Comparison of ENCODE assay signal across 20 cellular contexts in genomic region chr4:53314257-53314656, GRCh38. TPM values are rescaled to one million over a fixed set of nuclear protein-coding genes. Genes with fewer than 3 reads are reported as not detected.
DNase-seq lines count a peak whose midpoint lies in the region; ATAC-seq and TF ChIP-seq lines count a peak whose summit lies in the region.
"Had no signal": no experiment of that assay in that cellular context is flagged by ENCODE, and none has a peak within 500 bp of the region (broad histone marks: within the 10 kb centered on the region; RNA-seq: fewer than 3 reads in every experiment).

No MANE protein-coding gene starts in this region.

- TF ChIP-seq CTCF in PC-9 (conservative IDR thresholded peaks at IDR 0.05), result no peak

- no peak overlapping the region for H3K4me2 ChIP-seq in PC-9
- H3K4me2 ChIP-seq: A549, BLaER1 had no signal

- no peak overlapping the region for H3K4me3 ChIP-seq in PC-9
- H3K4me3 ChIP-seq: A549, BLaER1, GM12878, GM23248, HAP-1, K562 had no signal

- no peak for ATAC-seq in GM18861 (IDR thresholded peaks at IDR 0.05; ENCODE audit: unreplicated experiment)
- ATAC-seq: GM12878 had no signal

- no TSS peak for BruUV-seq in PC-9 (replicated peaks; lab: Mats Ljungman, UMichigan)

- no peaks in the 10 kb centered on the region for H4K20me1 ChIP-seq in PC-9 (ENCODE audit: insufficient read depth)

- DNase-seq in Ammon's horn (ENCODE audit: low spot score) (peak; percentile 25), SK-MEL-5 (ENCODE audit: low read depth, low spot score) (peak; percentile 87), midbrain (lab: John Stamatoyannopoulos, UW) (peak; percentile 2), superior temporal gyrus (ENCODE audit: extremely low spot score) (peak; percentile 22), PC-9 (no peak), NCI-H2029 (lab: John Stamatoyannopoulos, UW) (no peak)
- DNase-seq: AML-193; Calu3; CD4-positive, alpha-beta memory T cell; DMS 273 treated with DMSO at 0.1 percent for 48 hours; DND-41; EL; GM23248 had no signal

- no peaks in the 10 kb centered on the region for H3K27me3 ChIP-seq in PC-9 (ENCODE audit: insufficient read depth, low read depth)
- H3K27me3 ChIP-seq: BLaER1 had no signal

- intact Hi-C loops in PC-9 (cut with micrococcal nuclease; ENCODE audit: unreplicated experiment), result no loop called here

- in situ Hi-C loops in SK-MEL-5 (cut with HindIII; ENCODE audit: low pct_unique_long_range_greater_than_20kb, low sequenced_read_pairs), result no loop called here

- H3K79me2 ChIP-seq in PC-9 (ENCODE audit: low read depth), result no peaks in the 10 kb centered on the region

- H3K9me3 ChIP-seq in PC-9 (ENCODE audit: insufficient read depth, low read depth), result no peaks in the 10 kb centered on the region
- H3K9me3 ChIP-seq: A549, BLaER1, HAP-1 had no signal

- no peaks in the 10 kb centered on the region for H3K36me3 ChIP-seq in PC-9 (ENCODE audit: low read depth)
- H3K36me3 ChIP-seq: HAP-1 had no signal

- no peaks in the 10 kb centered on the region for H3F3A ChIP-seq in PC-9 (ENCODE audit: insufficient read depth, low read depth)

- CTCF ChIA-PET in PC-9 (lab: Charles Lee), result no interaction called here

- no peaks in the 10 kb centered on the region for H3K9me2 ChIP-seq in PC-9 (ENCODE audit: insufficient read depth)

- H3K4me1 ChIP-seq in PC-9 (replicated peaks; ENCODE audit: insufficient read depth), result no peaks in the 10 kb centered on the region
- H3K4me1 ChIP-seq: A549, BLaER1 had no signal

- H3K27ac ChIP-seq in PC-9, result no peak overlapping the region
- H3K27ac ChIP-seq: 22Rv1, A549, BLaER1, GM23248 had no signal

- POLR2A ChIA-PET in PC-9 (lab: Charles Lee; ENCODE audit: unreplicated experiment), result no interaction called here

- H2AFZ ChIP-seq in PC-9, result no peak overlapping the region
- H2AFZ ChIP-seq: GM23248 had no signal

RNA-seq across cellular contexts. Expression of gene SCFD2, which starts 51.6 kb away (rescaled TPM):
- total RNA-seq in SK-MEL-5 (2014; rRNA removed; shearing (Covaris generic)), result 25.7 and 26.3 TPM in 2 replicates
- polyA plus RNA-seq in SK-MEL-5 (2015; cell fraction: cytosol; rRNA removed), result 16.4 and 22.3 TPM in 2 replicates
- 8.2 and 12.9 TPM in 2 replicates for polyA plus RNA-seq in SK-MEL-5 (2015; cell fraction: nucleus; rRNA removed)
- 7.0 and 8.1 TPM in 2 replicates for total RNA-seq in PC-9 (2021)

Comparison
In these comparisons a context has a peak if more than half of its experiments do, and no peak if none do; other contexts are left out.
1. DNase-seq: peak in Ammon's horn (single experiment), SK-MEL-5 (single experiment), midbrain (single experiment) and superior temporal gyrus (single experiment); none in PC-9 (0 of 2) and NCI-H2029 (single experiment).